8 cellular contexts compared by ENCODE assay signal in genomic region chr3:161274691-161275298, GRCh38. TPM values are rescaled to one million over a fixed set of nuclear protein-coding genes. Genes with fewer than 3 reads are reported as not detected.
DNase-seq lines count a peak whose midpoint lies in the region; ATAC-seq and TF ChIP-seq lines count a peak whose summit lies in the region.

No MANE protein-coding gene starts in this region.

- TF ChIP-seq CTCF in GM12872 (IDR thresholded peaks at IDR 0.05; ENCODE audit: insufficient read depth, low read depth, low read length) = peak; percentile 68

- intact Hi-C loops in activated T-helper 2 cell treated with anti-CD3 and anti-CD28 coated beads, Interferon-gamma antibody, Interleukin-2, Interleukin-4, amounts not matched to agents 10 μg/mL and 5 μg/mL and 100 μg/mL, durations not matched to agents 14 hours and 24 hours and 36 hours (cut with micrococcal nuclease) = loop anchor here (1.0 to 5.0 kb wide), 4 partner anchors 150 to 567 kb away; no protein-coding TSS in a partner anchor

- H3K9me3 Mint-ChIP-seq in activated T-helper 2 cell treated with anti-CD3 and anti-CD28 coated beads, Interferon-gamma antibody, Interleukin-2, Interleukin-4, amounts not matched to agents 10 μg/mL and 5 μg/mL and 100 μg/mL, durations not matched to agents 14 hours and 24 hours and 36 hours = peaks cover 11% of the 10 kb centered on the region

- H3K27ac Mint-ChIP-seq in activated T-helper 2 cell treated with anti-CD3 and anti-CD28 coated beads, Interferon-gamma antibody, Interleukin-2, Interleukin-4, amounts not matched to agents 10 μg/mL and 5 μg/mL and 100 μg/mL, durations not matched to agents 14 hours and 24 hours and 36 hours = no peak overlapping the region

- H3K36me3 Mint-ChIP-seq in activated T-helper 2 cell treated with anti-CD3 and anti-CD28 coated beads, Interferon-gamma antibody, Interleukin-2, Interleukin-4, amounts not matched to agents 10 μg/mL and 5 μg/mL and 100 μg/mL, durations not matched to agents 14 hours and 24 hours and 36 hours (ENCODE audit: low read depth) = no peaks in the 10 kb centered on the region

- H3K27me3 Mint-ChIP-seq in activated T-helper 2 cell treated with anti-CD3 and anti-CD28 coated beads, Interferon-gamma antibody, Interleukin-2, Interleukin-4, amounts not matched to agents 10 μg/mL and 5 μg/mL and 100 μg/mL, durations not matched to agents 14 hours and 24 hours and 36 hours (ENCODE audit: low read depth) = no peaks in the 10 kb centered on the region

- H3K4me1 Mint-ChIP-seq in activated T-helper 2 cell treated with anti-CD3 and anti-CD28 coated beads, Interferon-gamma antibody, Interleukin-2, Interleukin-4, amounts not matched to agents 10 μg/mL and 5 μg/mL and 100 μg/mL, durations not matched to agents 14 hours and 24 hours and 36 hours (ENCODE audit: low read depth) = no peaks in the 10 kb centered on the region

- no peak overlapping the region for H3K4me3 Mint-ChIP-seq in activated T-helper 2 cell treated with anti-CD3 and anti-CD28 coated beads, Interferon-gamma antibody, Interleukin-2, Interleukin-4, amounts not matched to agents 10 μg/mL and 5 μg/mL and 100 μg/mL, durations not matched to agents 14 hours and 24 hours and 36 hours (ENCODE audit: low read depth)

- peak; percentile 90 for ATAC-seq in HG02885 (IDR thresholded peaks at IDR 0.05; ENCODE audit: poor library complexity, unreplicated experiment)

- DNase-seq in AML-193 (lab: John Stamatoyannopoulos, UW) (peak; percentile 74 to 78), NCI-H446 treated with DMSO at 0.1 percent for 48 hours (lab: John Stamatoyannopoulos, UW) (peak; percentile 7), iPS DF 4.7 (ENCODE audit: extremely low read depth, low spot score) (peak; percentile 16), NCI-H2171 treated with DMSO at 0.1 percent for 48 hours (lab: John Stamatoyannopoulos, UW) (no peak)
- DNase-seq in activated T-helper 2 cell treated with anti-CD3 and anti-CD28 coated beads, Interferon-gamma antibody, Interleukin-2, Interleukin-4, amounts not matched to agents 10 μg/mL and 5 μg/mL and 100 μg/mL, durations not matched to agents 14 hours and 24 hours and 36 hours (ENCODE audit: low spot score) = peak; percentile 14
- DNase-seq in stimulated activated CD4-positive, alpha-beta T cell treated with anti-CD3 and anti-CD28 coated beads, Interleukin-4, amount 100 ng/mL, for 48 hours (ENCODE audit: low read depth in 2 of 2) = peak; percentile 14 to 20

RNA-seq across cellular contexts. Expression of gene NMD3, which starts 53.7 kb away (rescaled TPM):
- 70.1 and 70.4 TPM in 2 replicates for total RNA-seq in activated T-helper 2 cell treated with anti-CD3 and anti-CD28 coated beads, Interferon-gamma antibody, Interleukin-2, Interleukin-4, amounts not matched to agents 10 μg/mL and 5 μg/mL and 100 μg/mL, durations not matched to agents 14 hours and 24 hours and 36 hours
